In genomic region chr13:26948353-26948752, GRCh38 we compare ENCODE assay signal across 23 cellular contexts.
A peak's percentile ranks its signal among the peaks of the same experiment; 100 is the strongest.
DNase-seq lines count a peak whose midpoint lies in the region; ATAC-seq and TF ChIP-seq lines count a peak whose summit lies in the region.
"Had no signal": no experiment of that assay in that cellular context is flagged by ENCODE, and none has a peak within 500 bp of the region (broad histone marks: within the 10 kb centered on the region; RNA-seq: fewer than 3 reads in every experiment).

No MANE protein-coding gene starts in this region.

- H3K79me1 ChIP-seq in IMR-90 (ENCODE audit: low read depth in 1 of 2, low read length in 2 of 2) (no peaks in the 10 kb centered on the region), mesenchymal stem cell (replicated peaks; ENCODE audit: low read length, poor library complexity, severe bottlenecking) (no peaks in the 10 kb centered on the region)

- no peak overlapping the region for H3K23ac ChIP-seq in IMR-90 (ENCODE audit: low read depth, low read length)
- H3K23ac ChIP-seq in mesenchymal stem cell (ENCODE audit: low read length in 2 of 2): no peak overlapping the region

- H2BK20ac ChIP-seq in IMR-90 (ENCODE audit: low read depth, low read length): no peak overlapping the region

- H2AK5ac ChIP-seq in IMR-90 (ENCODE audit: low read depth, low read length) (no peak overlapping the region; the same call in 1 of the 2 replicates), mesenchymal stem cell (ENCODE audit: low read length, severe bottlenecking) (no peak overlapping the region)

- H2AK9ac ChIP-seq in IMR-90 (replicated peaks; ENCODE audit: low read depth, low read length, poor library complexity): no peak overlapping the region

- in situ Hi-C loops in IMR-90 (cut with MboI; ENCODE audit: low sequenced_read_pairs) (loop anchor here (5.0 to 25.0 kb wide), 2 partner anchors 414 to 889 kb away; no protein-coding TSS in a partner anchor), HAP-1 (cut with MboI; ENCODE audit: low sequenced_read_pairs) (no loop called here)

- H4K8ac ChIP-seq in IMR-90 (ENCODE audit: low read depth in 2 of 2, low read length in 2 of 2): no peak overlapping the region
- peak overlapping the region; percentile 66 for H4K8ac ChIP-seq in mesenchymal stem cell (ENCODE audit: low read length)

- POLR2A ChIA-PET in IMR-90 (lab: Charles Lee; ENCODE audit: unreplicated experiment): no interaction called here

- dilution Hi-C loops in IMR-90 (cut with HindIII; ENCODE audit: low sequenced_read_pairs, unreplicated experiment): no loop called here

- H3K18ac ChIP-seq in IMR-90 (ENCODE audit: low read depth, low read length) (no peak overlapping the region), mesenchymal stem cell (ENCODE audit: low read depth in 1 of 2, low read length in 2 of 2) (no peak overlapping the region)

- no peaks in the 10 kb centered on the region for H3F3A ChIP-seq in Loucy (ENCODE audit: low read depth)

- no peaks in the 10 kb centered on the region for H3K79me2 ChIP-seq in Loucy (ENCODE audit: insufficient read depth, low read length)

- H3K36me3 ChIP-seq in IMR-90 (ENCODE audit: control insufficient read depth, insufficient read depth, low read length) (no peaks in the 10 kb centered on the region), Loucy (ENCODE audit: insufficient read depth, low read length) (no peaks in the 10 kb centered on the region), mesenchymal stem cell (ENCODE audit: control insufficient read depth in 1 of 2, insufficient read depth in 2 of 2, low read depth in 1 of 2, low read length in 2 of 2) (no peaks in the 10 kb centered on the region), HAP-1 (replicated peaks) (no peaks in the 10 kb centered on the region)
- H3K36me3 ChIP-seq: BE2C, BLaER1 had no signal

- TF ChIP-seq RAD21 in IMR-90 (IDR thresholded peaks at IDR 0.05; ENCODE audit: low read length): no peak

- no peak overlapping the region for H4K5ac ChIP-seq in IMR-90 (ENCODE audit: low read depth, low read length)

- H3K56ac ChIP-seq in IMR-90 (ENCODE audit: extremely low read depth, insufficient read depth, low read length): no peak overlapping the region

- H3K27ac ChIP-seq in IMR-90 (ENCODE audit: insufficient read depth, low read length) (no peak overlapping the region), mesenchymal stem cell (ENCODE audit: low read length, poor library complexity, severe bottlenecking) (no peak overlapping the region)
- H3K27ac ChIP-seq: BLaER1 had no signal

- H3K9me3 ChIP-seq in IMR-90 (ENCODE audit: control insufficient read depth, insufficient read depth, low read length): no peaks in the 10 kb centered on the region
- H3K9me3 ChIP-seq in Loucy (ENCODE audit: insufficient read depth, low read depth, low read length): no peaks in the 10 kb centered on the region
- H3K9me3 ChIP-seq in mesenchymal stem cell (ENCODE audit: control insufficient read depth, low read length): no peaks in the 10 kb centered on the region
- H3K9me3 ChIP-seq in HAP-1: no peaks in the 10 kb centered on the region
- H3K9me3 ChIP-seq: BE2C, BLaER1 had no signal

- H3K27me3 ChIP-seq in IMR-90 (ENCODE audit: control insufficient read depth, insufficient read depth, low read length) (peaks cover 8% of the 10 kb centered on the region), Loucy (ENCODE audit: insufficient read depth, low read length, poor library complexity, severe bottlenecking) (no peaks in the 10 kb centered on the region), mesenchymal stem cell (ENCODE audit: control insufficient read depth in 1 of 2, insufficient read depth in 1 of 2, low read length in 2 of 2) (peaks cover 15 to 36% of the 10 kb centered on the region in 2 experiments), HAP-1 (ENCODE audit: low read depth) (no peaks in the 10 kb centered on the region)
- H3K27me3 ChIP-seq: BE2C, BLaER1 had no signal

- no peaks in the 10 kb centered on the region for H4K20me1 ChIP-seq in IMR-90 (ENCODE audit: insufficient read depth, low read length)
- no peaks in the 10 kb centered on the region for H4K20me1 ChIP-seq in Loucy (ENCODE audit: insufficient read depth, low read length, poor library complexity, severe bottlenecking)
- H4K20me1 ChIP-seq: BLaER1 had no signal

- no peaks in the 10 kb centered on the region for H3K4me1 ChIP-seq in IMR-90 (ENCODE audit: control insufficient read depth, insufficient read depth, low read length)
- peaks cover 49% of the 10 kb centered on the region for H3K4me1 ChIP-seq in Loucy (ENCODE audit: insufficient read depth, low read length, poor library complexity, severe bottlenecking)
- H3K4me1 ChIP-seq in mesenchymal stem cell (ENCODE audit: control insufficient read depth, insufficient read depth, low read depth, low read length): no peaks in the 10 kb centered on the region
- no peaks in the 10 kb centered on the region for H3K4me1 ChIP-seq in HAP-1
- H3K4me1 ChIP-seq: BE2C had no signal

- H2BK15ac ChIP-seq in IMR-90 (ENCODE audit: low read depth, low read length) (no peak overlapping the region), mesenchymal stem cell (ENCODE audit: low read depth, poor library complexity, severe bottlenecking) (no peak overlapping the region)

- H2AFZ ChIP-seq in IMR-90 (replicated peaks; ENCODE audit: low read length, poor library complexity): peak overlapping the region; percentile 8
- no peak overlapping the region for H2AFZ ChIP-seq in Loucy (ENCODE audit: low read length)
- H2AFZ ChIP-seq in mesenchymal stem cell (ENCODE audit: low read depth, low read length): no peak overlapping the region

- 100% methylated on average over 2 of the region's 4 CpGs; no CpG with 5 or more reads in 1 of the 2 experiments for WGBS in IMR-90 (ENCODE audit: extremely low coverage in 2 of 2, insufficient read length in 1 of 2), 2 experiments
- WGBS in mesenchymal stem cell: 92% methylated on average over 4 of the region's 4 CpGs

- CTCF ChIA-PET in IMR-90 (lab: Yijun Ruan, JAX): interaction anchor here (1.6 to 1.8 kb wide), 2 partner anchors 35 to 324 kb away, joined by 4 to 8 read pairs; no protein-coding TSS in a partner anchor

- no peak for TF ChIP-seq POLR2A in IMR-90 (IDR thresholded peaks at IDR 0.05; ENCODE audit: low read depth, low read length)

- intact Hi-C loops in IMR-90 (cut with micrococcal nuclease): loop anchor here (5.0 to 10.0 kb wide), 2 partner anchors 879 to 1036 kb away; partner anchors contain the start of gene URAD

- H4K91ac ChIP-seq in IMR-90 (ENCODE audit: insufficient read depth, low read depth, low read length) (no peak overlapping the region), mesenchymal stem cell (ENCODE audit: low read length) (peak overlapping the region; percentile 31)

- H3K4ac ChIP-seq in IMR-90 (ENCODE audit: low read depth, low read length) (no peak overlapping the region), mesenchymal stem cell (ENCODE audit: low read depth in 1 of 2, low read length in 2 of 2) (peak overlapping the region in 1 of 2 experiments; percentile 24)

- TF ChIP-seq CTCF in IMR-90 (conservative IDR thresholded peaks at IDR 0.05; ENCODE audit: low read depth, low read length) (no peak), Loucy (conservative IDR thresholded peaks at IDR 0.05; ENCODE audit: low read length) (no peak)

- peak overlapping the region in 1 of 2 experiments; percentile 89 for H2BK12ac ChIP-seq in mesenchymal stem cell (ENCODE audit: low read length in 2 of 2)

- ATAC-seq in IMR-90 (ENCODE audit: low read depth) (no peak), GM18873 (IDR thresholded peaks at IDR 0.05; ENCODE audit: low FRiP score, unreplicated experiment) (no peak)
- ATAC-seq: GM12878 had no signal

- H3K9me2 ChIP-seq in Loucy (replicated peaks; ENCODE audit: low read depth, low read length): no peaks in the 10 kb centered on the region

- no peak for DNase-seq in IMR-90
- no peak for DNase-seq in mesenchymal stem cell
- no peak for DNase-seq in activated T-cell treated with anti-CD3 and anti-CD28 coated beads, Interleukin-2, amount 50 U/mL, for 1 hour
- no peak for DNase-seq in HAP-1 (ENCODE audit: low spot score in 2 of 2)
- DNase-seq: 8988T; ACHN; BE2C; C1 segment of cervical spinal cord; CD4-positive, alpha-beta memory T cell; CD4-positive, CD25-positive, alpha-beta regulatory T cell; CD8-positive, alpha-beta memory T cell; COR-L47; DMS 273 treated with DMSO at 0.1 percent for 48 hours; DMS153; DMS53; DMS79; DND-41; EL; GDM1 had no signal

- BruUV-seq in IMR-90 (replicated peaks; lab: Mats Ljungman, UMichigan): no TSS peak

- H3K4me2 ChIP-seq in IMR-90 (ENCODE audit: low read depth, low read length) (no peak overlapping the region), Loucy (ENCODE audit: low read depth, low read length, poor library complexity, severe bottlenecking) (no peak overlapping the region), mesenchymal stem cell (ENCODE audit: low read length, poor library complexity, severe bottlenecking) (no peak overlapping the region)
- H3K4me2 ChIP-seq: BLaER1 had no signal

- H2BK5ac ChIP-seq in IMR-90 (ENCODE audit: low read depth, low read length, poor library complexity, severe bottlenecking) (no peak overlapping the region), mesenchymal stem cell (ENCODE audit: low read depth, low read length, poor library complexity, severe bottlenecking) (no peak overlapping the region)

- H3K4me3 ChIP-seq in IMR-90 (ENCODE audit: insufficient read depth, low read depth, low read length) (no peak overlapping the region), Loucy (ENCODE audit: low read length, poor library complexity, severe bottlenecking) (no peak overlapping the region), mesenchymal stem cell (ENCODE audit: insufficient read depth in 1 of 2, low read depth in 1 of 2, low read length in 2 of 2) (no peak overlapping the region), HAP-1 (no peak overlapping the region)
- H3K4me3 ChIP-seq: BLaER1, GM12878 had no signal

- H3K14ac ChIP-seq in IMR-90 (replicated peaks; ENCODE audit: low read depth, low read length) (no peak overlapping the region), mesenchymal stem cell (ENCODE audit: low read length in 2 of 2) (no peak overlapping the region)

- H3K9me1 ChIP-seq in IMR-90 (ENCODE audit: insufficient read depth, low read length): no peaks in the 10 kb centered on the region

- no peak overlapping the region for H2BK120ac ChIP-seq in IMR-90 (ENCODE audit: low read depth, low read length)
- H2BK120ac ChIP-seq in mesenchymal stem cell (ENCODE audit: low read depth, low read length): no peak overlapping the region

- H3K9ac ChIP-seq in IMR-90 (ENCODE audit: low read depth, low read length): no peak overlapping the region
- H3K9ac ChIP-seq in Loucy (ENCODE audit: low read depth, low read length, poor library complexity, severe bottlenecking): peak overlapping the region; percentile 10
- no peak overlapping the region for H3K9ac ChIP-seq in mesenchymal stem cell (ENCODE audit: low read length)
- H3K9ac ChIP-seq: BLaER1 had no signal

TF ChIP-seq in IMR-90, 13 proteins besides CTCF, POLR2A, EP300 and RAD21 (continues in another document):
- TF ChIP-seq USF2 (IDR thresholded peaks at IDR 0.05; ENCODE audit: low read depth, low read length): no peak
